In genomic region chr3:196288141-196288460, GRCh38 we compare ENCODE assay signal across 8 cellular contexts. TPM values are rescaled to one million over a fixed set of nuclear protein-coding genes. Genes with fewer than 3 reads are reported as not detected.
DNase-seq lines count a peak whose midpoint lies in the region; ATAC-seq and TF ChIP-seq lines count a peak whose summit lies in the region.

No MANE protein-coding gene starts in this region.

- peak overlapping the region; percentile 93 for H2AFZ ChIP-seq in hepatocyte

- H3K36me3 ChIP-seq in hepatocyte (replicated peaks; ENCODE audit: insufficient read depth, low read depth) = no peaks in the 10 kb centered on the region
- H3K36me3 ChIP-seq in spleen = peaks cover 0 to 2% (median 0%) of the 10 kb centered on the region in 6 donors

- peak overlapping the region; percentile 100 for H3K4me3 Mint-ChIP-seq in activated T-helper 17 cell treated with anti-CD3 and anti-CD28 coated beads, Interleukin-2, amount 50 U/mL, for 72 hours

- peaks cover 25% of the 10 kb centered on the region for H3K36me3 Mint-ChIP-seq in activated T-helper 17 cell treated with anti-CD3 and anti-CD28 coated beads, Interleukin-2, amount 50 U/mL, for 72 hours (ENCODE audit: low read depth)

- H3K4me1 Mint-ChIP-seq in activated T-helper 17 cell treated with anti-CD3 and anti-CD28 coated beads, Interleukin-2, amount 50 U/mL, for 72 hours = peaks cover 17% of the 10 kb centered on the region

- TF ChIP-seq CTCF in hepatocyte (IDR thresholded peaks at IDR 0.05; ENCODE audit: poor library complexity) (no peak), spleen (IDR thresholded peaks at IDR 0.05 in 8 of 11, conservative IDR thresholded peaks at IDR 0.05 in 3 of 11) (no peak)

- DNase-seq in DMS114 treated with DMSO at 0.1 percent for 48 hours (lab: John Stamatoyannopoulos, UW; ENCODE audit: unreplicated experiment) (peak; percentile 45), HS-27A (ENCODE audit: low read depth) (peak; percentile 20), hepatocyte (ENCODE audit: low spot score) (no peak), spleen (no peak), DMS 273 (lab: John Stamatoyannopoulos, UW; ENCODE audit: unreplicated experiment) (no peak), kidney glomerular epithelial cell (lab: John Stamatoyannopoulos, UW) (no peak)

- H3K27me3 Mint-ChIP-seq in activated T-helper 17 cell treated with anti-CD3 and anti-CD28 coated beads, Interleukin-2, amount 50 U/mL, for 72 hours = no peaks in the 10 kb centered on the region

- H3K9me3 Mint-ChIP-seq in activated T-helper 17 cell treated with anti-CD3 and anti-CD28 coated beads, Interleukin-2, amount 50 U/mL, for 72 hours = no peaks in the 10 kb centered on the region

- peaks cover 38% of the 10 kb centered on the region for H3K79me2 ChIP-seq in hepatocyte

- peak overlapping the region; percentile 96 for H3K27ac ChIP-seq in hepatocyte
- H3K27ac ChIP-seq in spleen = peak overlapping the region; percentile 84 to 98 (median 94)

- peak overlapping the region; percentile 58 for H3K4me3 ChIP-seq in hepatocyte
- H3K4me3 ChIP-seq in spleen = peak overlapping the region; percentile 72 to 97 (median 78)

- H3K27me3 ChIP-seq in hepatocyte (no peaks in the 10 kb centered on the region), spleen (replicated peaks in 1 of 7) (no peaks in the 10 kb centered on the region)

- no peak for TF ChIP-seq POLR2A in spleen (IDR thresholded peaks at IDR 0.05)

- no peaks in the 10 kb centered on the region for H3K9me2 ChIP-seq in hepatocyte (replicated peaks; ENCODE audit: insufficient read depth)

- peaks cover 7% of the 10 kb centered on the region for H4K20me1 ChIP-seq in hepatocyte (ENCODE audit: insufficient read depth, poor library complexity, severe bottlenecking)

- 4% methylated on average over 17 of the region's 17 CpGs for WGBS in hepatocyte (ENCODE audit: low lambda C conversion rate, missing lambda C conversion rate)
- 1 to 2% (median 1%) methylated on average over 17 of the region's 17 CpGs for WGBS in spleen, 5 donors

- H3K4me2 ChIP-seq in hepatocyte = peak overlapping the region; percentile 85

- H3K9me3 ChIP-seq in hepatocyte (ENCODE audit: low read depth) = no peaks in the 10 kb centered on the region
- H3K9me3 ChIP-seq in spleen = no peaks in the 10 kb centered on the region

- H3K27ac Mint-ChIP-seq in activated T-helper 17 cell treated with anti-CD3 and anti-CD28 coated beads, Interleukin-2, amount 50 U/mL, for 72 hours = peak overlapping the region; percentile 98

- intact Hi-C loops in spleen (cut with DNase I; ENCODE audit: low total_unique reads) = no loop called here

- H3K4me1 ChIP-seq in hepatocyte (ENCODE audit: insufficient read depth) (peaks cover 6% of the 10 kb centered on the region), spleen (peaks cover 18 to 66% (median 49%) of the 10 kb centered on the region in 6 donors)

- ATAC-seq in activated T-helper 17 cell treated with anti-CD3 and anti-CD28 coated beads, Interleukin-2, amount 50 U/mL, for 72 hours (replicated peaks) = no peak
- ATAC-seq in HG02678 (IDR thresholded peaks at IDR 0.05; ENCODE audit: unreplicated experiment) = no peak

RNA-seq across cellular contexts. Expression of gene PCYT1A, which starts 0.6 kb away (rescaled TPM):
- total RNA-seq in activated T-helper 17 cell treated with anti-CD3 and anti-CD28 coated beads, Interleukin-2, amount 50 U/mL, for 72 hours = 10 to 100 TPM; 50.8 to 62.0 TPM
- total RNA-seq in hepatocyte (69.1 and 69.7 TPM in 2 replicates), spleen (100 to 1,000 TPM in 3 of 7 donors, 10 to 100 TPM in 4; 63.2 to 128 (median 94.9) TPM)
- polyA plus RNA-seq in hepatocyte (23.8 and 30.1 TPM in 2 replicates), spleen (10 to 100 TPM; 10.6 to 27.1 (median 24.9) TPM)

RNA-seq across cellular contexts. Expression of gene DYNLT2B, which starts 29.9 kb away (rescaled TPM):
- total RNA-seq in activated T-helper 17 cell treated with anti-CD3 and anti-CD28 coated beads, Interleukin-2, amount 50 U/mL, for 72 hours = 10 to 100 TPM in 1 of 2 donors, 1 to 10 TPM in 1; 9.6 to 11.3 TPM
- total RNA-seq in hepatocyte (7.0 and 10.9 TPM in 2 replicates), spleen (10 to 100 TPM in 1 of 7 donors, 1 to 10 TPM in 6; 1.7 to 10.4 (median 4.8) TPM)
- polyA plus RNA-seq in hepatocyte (19.6 and 23.5 TPM in 2 replicates), spleen (10 to 100 TPM; 15.1 to 21.3 (median 17.2) TPM)

RNA-seq across cellular contexts. Expression of gene TM4SF19, which starts 50.1 kb away (rescaled TPM):
- total RNA-seq in activated T-helper 17 cell treated with anti-CD3 and anti-CD28 coated beads, Interleukin-2, amount 50 U/mL, for 72 hours = not detected
- total RNA-seq in hepatocyte = 0.84 TPM in 1 of 2 replicates, not detected in the other
- polyA plus RNA-seq in hepatocyte = not detected in 2 replicates
- total RNA-seq in spleen = under 1 TPM in 1 of 7 donors, not detected in 6; 0.46 TPM
- 1 to 10 TPM in 1 of 3 donors, not detected in 2; 6.5 TPM for polyA plus RNA-seq in spleen

Comparison
In these comparisons a context has a peak if more than half of its experiments do, and no peak if none do; other contexts are left out.
1. DNase-seq: peak in DMS114 treated with DMSO at 0.1 percent for 48 hours (single experiment) and HS-27A (single experiment); none in hepatocyte (single experiment), spleen (single experiment), DMS 273 (single experiment) and kidney glomerular epithelial cell (single experiment).